Comparison of ENCODE assay signal across 26 cellular contexts in the genomic region with DNA sequence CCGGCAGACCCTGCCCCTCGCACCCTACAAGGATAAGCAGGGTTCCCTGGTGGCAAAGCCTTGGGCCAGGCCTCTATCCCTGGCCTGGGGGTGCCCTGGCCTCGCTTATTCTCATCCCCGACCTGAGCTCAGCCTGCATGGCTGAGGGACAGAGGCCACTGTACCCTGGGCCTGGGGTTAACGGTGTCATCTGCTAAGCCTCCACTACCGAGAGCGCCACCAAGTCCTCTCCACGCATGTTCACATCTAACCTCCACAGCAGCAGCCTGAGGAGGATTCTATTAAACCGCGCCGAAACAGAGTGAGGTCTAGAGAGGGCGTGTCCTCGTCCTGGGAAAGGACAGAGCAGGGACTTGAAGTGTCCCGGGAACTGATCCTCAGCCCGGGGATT.
DNase-seq lines count a peak whose midpoint lies in the region; ATAC-seq, FAIRE-seq and TF ChIP-seq lines count a peak whose summit lies in the region.
"Had no signal": no experiment of that assay in that cellular context is flagged by ENCODE, and none has a peak within 500 bp of the region (broad histone marks: within the 10 kb centered on the region; RNA-seq: fewer than 3 reads in every experiment).

No MANE protein-coding gene starts in this region.

- H3K36me3 Mint-ChIP-seq in CD14-positive monocyte = no peaks in the 10 kb centered on the region
- H3K36me3 Mint-ChIP-seq in activated naive CD8-positive, alpha-beta T cell treated with anti-CD3 and anti-CD28 coated beads, Interleukin-2, amount 50 U/mL, for 24 hours (ENCODE audit: low read depth) = no peaks in the 10 kb centered on the region
- H3K36me3 Mint-ChIP-seq: activated naive CD4-positive, alpha-beta T cell treated with anti-CD3 and anti-CD28 coated beads, Interleukin-2, amount 50 U/mL, for 72 hours; CD8-positive, alpha-beta T cell had no signal

- H3K9ac ChIP-seq in NT2/D1 (ENCODE audit: insufficient read length, low read depth) (peak overlapping the region; percentile 50), kidney (ENCODE audit: low read length in 2 of 2) (no peak overlapping the region)

- no peak for FAIRE-seq in kidney (lab: Jason Lieb, UNC)
- FAIRE-seq: G401.6, keratinocyte had no signal

- H3K4me3 ChIP-seq in NT2/D1 (ENCODE audit: insufficient read length, low read depth) = no peak overlapping the region
- H3K4me3 ChIP-seq in kidney (ENCODE audit: low read length in 2 of 2) = no peak overlapping the region
- H3K4me3 ChIP-seq: ascending aorta, testis had no signal

- no peaks in the 10 kb centered on the region for H3K27me3 ChIP-seq in NT2/D1 (ENCODE audit: insufficient read depth, insufficient read length)
- H3K27me3 ChIP-seq: ascending aorta, testis had no signal

- H3K4me1 ChIP-seq in NT2/D1 (ENCODE audit: insufficient read depth, insufficient read length) = peaks cover 41% of the 10 kb centered on the region
- H3K4me1 ChIP-seq in kidney (ENCODE audit: control insufficient read depth in 1 of 2, insufficient read depth in 1 of 2, low read depth in 1 of 2, low read length in 2 of 2) = peaks cover 0 to 5% of the 10 kb centered on the region in 2 donors
- H3K4me1 ChIP-seq: testis had no signal

- H3K9me3 Mint-ChIP-seq in CD14-positive monocyte = no peaks in the 10 kb centered on the region
- H3K9me3 Mint-ChIP-seq in activated naive CD8-positive, alpha-beta T cell treated with anti-CD3 and anti-CD28 coated beads, Interleukin-2, amount 50 U/mL, for 24 hours = no peaks in the 10 kb centered on the region
- H3K9me3 Mint-ChIP-seq: activated naive CD4-positive, alpha-beta T cell treated with anti-CD3 and anti-CD28 coated beads, Interleukin-2, amount 50 U/mL, for 72 hours; activated T-helper 1 cell treated with anti-CD3 and anti-CD28 coated beads, Interleukin-12 subunit alpha, Interleukin-12 subunit beta, Interleukin-2, Interleukin-4 antibody, amounts not matched to agents 30 ng/mL and 10 ng/mL and 1 ng/mL, durations not matched to agents 14 hours and 24 hours and 36 hours; CD8-positive, alpha-beta T cell; central memory CD8-positive, alpha-beta T cell; IgD-negative memory B cell had no signal

- H3K27ac ChIP-seq in kidney (ENCODE audit: low read depth in 2 of 2, low read length in 2 of 2) = no peak overlapping the region
- H3K27ac ChIP-seq: ascending aorta, testis had no signal

- peaks cover 10% of the 10 kb centered on the region for H3K4me1 Mint-ChIP-seq in CD14-positive monocyte
- H3K4me1 Mint-ChIP-seq in activated naive CD8-positive, alpha-beta T cell treated with anti-CD3 and anti-CD28 coated beads, Interleukin-2, amount 50 U/mL, for 24 hours = peaks cover 5% of the 10 kb centered on the region
- H3K4me1 Mint-ChIP-seq: central memory CD8-positive, alpha-beta T cell had no signal

- no peak for ATAC-seq in sciatic nerve
- no peak for ATAC-seq in activated naive CD8-positive, alpha-beta T cell treated with anti-CD3 and anti-CD28 coated beads, Interleukin-2, amount 50 U/mL, for 24 hours
- ATAC-seq in GM21723 (IDR thresholded peaks at IDR 0.05; ENCODE audit: unreplicated experiment) = no peak
- ATAC-seq: activated naive CD4-positive, alpha-beta T cell treated with anti-CD3 and anti-CD28 coated beads, Interleukin-2, amount 50 U/mL, for 72 hours; CD8-positive, alpha-beta T cell had no signal

- no peaks in the 10 kb centered on the region for H3K36me3 ChIP-seq in NT2/D1 (ENCODE audit: insufficient read depth, insufficient read length, low read length)
- no peaks in the 10 kb centered on the region for H3K36me3 ChIP-seq in kidney (ENCODE audit: control insufficient read depth in 1 of 2, insufficient read depth in 2 of 2, low read length in 2 of 2)
- H3K36me3 ChIP-seq: ascending aorta had no signal

- no peak for TF ChIP-seq CTCF in CD14-positive monocyte (IDR thresholded peaks at IDR 0.05)
- TF ChIP-seq CTCF in kidney (IDR thresholded peaks at IDR 0.05; ENCODE audit: borderline replicate concordance, extremely low read depth, insufficient read depth) = no peak

- peaks cover 2% of the 10 kb centered on the region in 3 donors for H3K27me3 Mint-ChIP-seq in CD14-positive monocyte (ENCODE audit: low read depth in 3 of 3)
- H3K27me3 Mint-ChIP-seq in activated naive CD8-positive, alpha-beta T cell treated with anti-CD3 and anti-CD28 coated beads, Interleukin-2, amount 50 U/mL, for 24 hours = no peaks in the 10 kb centered on the region
- H3K27me3 Mint-ChIP-seq: central memory CD8-positive, alpha-beta T cell; IgD-negative memory B cell had no signal

- H3K9me3 ChIP-seq in NT2/D1 (ENCODE audit: insufficient read depth, low read length) (peaks cover 9% of the 10 kb centered on the region; the same call in 1 of the 2 replicates), kidney (ENCODE audit: control insufficient read depth in 1 of 2, low read length in 2 of 2) (no peaks in the 10 kb centered on the region)
- H3K9me3 ChIP-seq: ascending aorta, testis had no signal

- H3K27ac Mint-ChIP-seq in CD14-positive monocyte = no peak overlapping the region
- no peak overlapping the region for H3K27ac Mint-ChIP-seq in activated naive CD8-positive, alpha-beta T cell treated with anti-CD3 and anti-CD28 coated beads, Interleukin-2, amount 50 U/mL, for 24 hours
- H3K27ac Mint-ChIP-seq: activated naive CD4-positive, alpha-beta T cell treated with anti-CD3 and anti-CD28 coated beads, Interleukin-2, amount 50 U/mL, for 72 hours; activated T-helper 1 cell treated with anti-CD3 and anti-CD28 coated beads, Interleukin-12 subunit alpha, Interleukin-12 subunit beta, Interleukin-2, Interleukin-4 antibody, amounts not matched to agents 30 ng/mL and 10 ng/mL and 1 ng/mL, durations not matched to agents 14 hours and 24 hours and 36 hours; CD8-positive, alpha-beta T cell; IgD-negative memory B cell had no signal

- no peak overlapping the region for H3K4me3 Mint-ChIP-seq in CD14-positive monocyte
- no peak overlapping the region for H3K4me3 Mint-ChIP-seq in activated naive CD8-positive, alpha-beta T cell treated with anti-CD3 and anti-CD28 coated beads, Interleukin-2, amount 50 U/mL, for 24 hours
- H3K4me3 Mint-ChIP-seq: activated T-helper 1 cell treated with anti-CD3 and anti-CD28 coated beads, Interleukin-12 subunit alpha, Interleukin-12 subunit beta, Interleukin-2, Interleukin-4 antibody, amounts not matched to agents 30 ng/mL and 10 ng/mL and 1 ng/mL, durations not matched to agents 14 hours and 24 hours and 36 hours; CD8-positive, alpha-beta T cell; central memory CD8-positive, alpha-beta T cell; IgD-negative memory B cell had no signal

- intact Hi-C loops in CD14-positive monocyte (cut with micrococcal nuclease) = no loop called here
- intact Hi-C loops in kidney (cut with DNase I) = no loop called here
- intact Hi-C loops in sciatic nerve (cut with DNase I) = no loop called here

- peak; percentile 44 for DNase-seq in CD14-positive monocyte (ENCODE audit: low spot score)
- no peak for DNase-seq in NT2/D1 (ENCODE audit: low read depth, low spot score)
- peak; percentile 54 for DNase-seq in kidney
- DNase-seq in sciatic nerve (ENCODE audit: low spot score) = peak; percentile 32
- DNase-seq in activated naive CD8-positive, alpha-beta T cell treated with anti-CD3 and anti-CD28 coated beads, Interleukin-2, amount 50 U/mL, for 24 hours = no peak
- no peak for DNase-seq in cerebellum (ENCODE audit: low spot score)
- DNase-seq: activated CD4-positive, alpha-beta T cell treated with anti-CD3 and anti-CD28 coated beads for 4 hours; NCI-H1417 treated with DMSO at 0.1 percent for 48 hours; NCI-H2107; NCI-H524; NK-92 treated with Interleukin-12 subunit alpha and Interleukin-12 subunit beta, amount 100 ng/mL, for 24 hours; nucleus accumbens; stimulated activated CD4-positive, alpha-beta T cell treated with anti-CD3 and anti-CD28 coated beads, Interleukin-12 subunit alpha, Interleukin-12 subunit beta, amount 100 ng/mL, for 4 hours; stimulated activated CD4-positive, alpha-beta T cell treated with anti-CD3 and anti-CD28 coated beads, Interleukin-4, amount 100 ng/mL, for 4 hours; stimulated activated naive CD4-positive, alpha-beta T cell; T-helper 1 cell; testis had no signal

Comparison
In these comparisons a context has a peak if more than half of its experiments do, and no peak if none do; other contexts are left out.
1. DNase-seq: peak in CD14-positive monocyte (single experiment), kidney (single experiment) and sciatic nerve (single experiment); none in NT2/D1 (single experiment), activated naive CD8-positive, alpha-beta T cell treated with anti-CD3 and anti-CD28 coated beads, Interleukin-2, amount 50 U/mL, for 24 hours (single experiment) and cerebellum (single experiment).